12 cellular contexts compared by ENCODE assay signal in genomic region chr5:68683632-68684035, GRCh38.
DNase-seq lines count a peak whose midpoint lies in the region; TF ChIP-seq lines count a peak whose summit lies in the region.
"Had no signal": no experiment of that assay in that cellular context is flagged by ENCODE, and none has a peak within 500 bp of the region (broad histone marks: within the 10 kb centered on the region; RNA-seq: fewer than 3 reads in every experiment).

No MANE protein-coding gene starts in this region.

- 22 to 30% methylated on average over 5 of the region's 5 CpGs for WGBS in esophagus squamous epithelium, 2 donors

- DNase-seq in SIG-M5 treated with dmso at 0.1 percent for 504 hours (lab: John Stamatoyannopoulos, UW; ENCODE audit: unreplicated experiment) (peak; percentile 46), SIG-M5 (lab: John Stamatoyannopoulos, UW) (no peak), iris pigment epithelial cell (ENCODE audit: low read depth) (peak; percentile 100), ureter (ENCODE audit: low spot score) (peak; percentile 64), esophagus squamous epithelium (lab: John Stamatoyannopoulos, UW) (no peak), OCI-M1 (lab: John Stamatoyannopoulos, UW) (no peak), NCI-H2196 treated with DMSO at 0.1 percent for 48 hours (lab: John Stamatoyannopoulos, UW; ENCODE audit: unreplicated experiment) (no peak)
- DNase-seq: activated CD4-positive, alpha-beta T cell treated with anti-CD3 and anti-CD28 coated beads, Interleukin-2, amount 50 U/mL, for 48 hours; AML-193; cerebellar nuclear complex; NCI-H69 had no signal

- H3K36me3 ChIP-seq in esophagus squamous epithelium: no peaks in the 10 kb centered on the region

- peaks cover 0 to 29% (median 8%) of the 10 kb centered on the region in 3 donors for H3K4me1 ChIP-seq in esophagus squamous epithelium

- intact Hi-C loops in esophagus squamous epithelium (cut with DNase I): no loop called here

- H3K27me3 ChIP-seq in esophagus squamous epithelium: no peaks in the 10 kb centered on the region

- H3K4me3 ChIP-seq in esophagus squamous epithelium: no peak overlapping the region

- no peak for TF ChIP-seq POLR2A in esophagus squamous epithelium (IDR thresholded peaks at IDR 0.05)

- TF ChIP-seq CTCF in esophagus squamous epithelium (IDR thresholded peaks at IDR 0.05): no peak

- no peaks in the 10 kb centered on the region for H3K9me3 ChIP-seq in esophagus squamous epithelium

- peak overlapping the region; percentile 52 for H3K27ac ChIP-seq in angular gyrus (ENCODE audit: low read depth, low read length)
- peak overlapping the region in 1 of 4 donors; percentile 40 for H3K27ac ChIP-seq in esophagus squamous epithelium

Comparison
In these comparisons a context has a peak if more than half of its experiments do, and no peak if none do; other contexts are left out.
1. DNase-seq: peak in SIG-M5 treated with dmso at 0.1 percent for 504 hours (single experiment), iris pigment epithelial cell (single experiment) and ureter (single experiment); none in SIG-M5 (single experiment), esophagus squamous epithelium (single experiment), OCI-M1 (single experiment) and NCI-H2196 treated with DMSO at 0.1 percent for 48 hours (single experiment).